1 cellular context compared by ENCODE assay signal in the genomic region with DNA sequence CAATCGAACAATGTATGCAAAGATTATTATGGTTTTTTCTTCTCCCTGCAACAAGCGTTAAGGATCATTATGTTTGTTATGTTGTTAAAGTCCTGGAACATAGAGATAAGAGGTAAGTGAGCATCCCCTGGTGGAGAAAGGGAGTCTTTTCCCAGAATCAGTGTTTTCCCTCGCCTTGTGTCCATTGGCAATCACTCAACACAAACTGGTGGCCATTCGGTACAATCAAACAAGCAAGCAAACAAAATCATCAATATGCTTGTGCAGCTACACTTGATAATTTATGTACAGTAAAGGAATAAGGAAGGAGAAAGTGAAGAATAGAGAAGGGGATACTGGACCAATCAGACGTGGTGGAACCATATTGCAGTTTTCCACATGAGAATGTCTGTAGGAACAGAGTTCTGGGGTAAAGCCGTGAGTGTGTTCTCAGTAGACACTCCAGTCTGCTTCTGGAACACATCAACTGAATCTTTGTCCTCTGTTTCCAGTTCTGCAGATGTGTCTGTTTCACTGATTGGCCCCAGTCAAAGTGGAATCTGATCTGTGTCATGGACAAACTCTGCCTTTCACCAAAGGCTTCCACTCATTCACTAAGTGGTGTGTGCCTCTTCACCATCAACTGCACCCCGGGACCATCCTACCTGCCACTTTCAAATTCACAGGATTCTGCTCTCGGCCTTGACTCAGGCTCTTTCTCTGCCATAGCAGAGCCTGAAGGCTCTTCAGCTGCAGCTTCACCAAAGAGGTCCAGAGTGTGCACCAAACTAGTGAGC.
TF ChIP-seq lines count a peak whose summit lies in the region.

No MANE protein-coding gene starts in this region.

TF ChIP-seq in Ishikawa, 13 proteins besides CTCF, POLR2A, EP300 and RAD21 (continued from another document):
- TF ChIP-seq, protein P1, sequence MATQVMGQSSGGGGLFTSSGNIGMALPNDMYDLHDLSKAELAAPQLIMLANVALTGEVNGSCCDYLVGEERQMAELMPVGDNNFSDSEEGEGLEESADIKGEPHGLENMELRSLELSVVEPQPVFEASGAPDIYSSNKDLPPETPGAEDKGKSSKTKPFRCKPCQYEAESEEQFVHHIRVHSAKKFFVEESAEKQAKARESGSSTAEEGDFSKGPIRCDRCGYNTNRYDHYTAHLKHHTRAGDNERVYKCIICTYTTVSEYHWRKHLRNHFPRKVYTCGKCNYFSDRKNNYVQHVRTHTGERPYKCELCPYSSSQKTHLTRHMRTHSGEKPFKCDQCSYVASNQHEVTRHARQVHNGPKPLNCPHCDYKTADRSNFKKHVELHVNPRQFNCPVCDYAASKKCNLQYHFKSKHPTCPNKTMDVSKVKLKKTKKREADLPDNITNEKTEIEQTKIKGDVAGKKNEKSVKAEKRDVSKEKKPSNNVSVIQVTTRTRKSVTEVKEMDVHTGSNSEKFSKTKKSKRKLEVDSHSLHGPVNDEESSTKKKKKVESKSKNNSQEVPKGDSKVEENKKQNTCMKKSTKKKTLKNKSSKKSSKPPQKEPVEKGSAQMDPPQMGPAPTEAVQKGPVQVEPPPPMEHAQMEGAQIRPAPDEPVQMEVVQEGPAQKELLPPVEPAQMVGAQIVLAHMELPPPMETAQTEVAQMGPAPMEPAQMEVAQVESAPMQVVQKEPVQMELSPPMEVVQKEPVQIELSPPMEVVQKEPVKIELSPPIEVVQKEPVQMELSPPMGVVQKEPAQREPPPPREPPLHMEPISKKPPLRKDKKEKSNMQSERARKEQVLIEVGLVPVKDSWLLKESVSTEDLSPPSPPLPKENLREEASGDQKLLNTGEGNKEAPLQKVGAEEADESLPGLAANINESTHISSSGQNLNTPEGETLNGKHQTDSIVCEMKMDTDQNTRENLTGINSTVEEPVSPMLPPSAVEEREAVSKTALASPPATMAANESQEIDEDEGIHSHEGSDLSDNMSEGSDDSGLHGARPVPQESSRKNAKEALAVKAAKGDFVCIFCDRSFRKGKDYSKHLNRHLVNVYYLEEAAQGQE (IDR thresholded peaks at IDR 0.05; ENCODE audit: low read depth), result no peak
- TF ChIP-seq CEBPB (IDR thresholded peaks at IDR 0.05) (no peak), TCF12 (IDR thresholded peaks at IDR 0.05; ENCODE audit: low read depth) (no peak), ZBTB7A (IDR thresholded peaks at IDR 0.05; ENCODE audit: low read depth) (no peak), EGR1 (IDR thresholded peaks at IDR 0.05) (no peak), TEAD4 (IDR thresholded peaks at IDR 0.05) (no peak)
